9 cellular contexts compared by ENCODE assay signal in the genomic region with DNA sequence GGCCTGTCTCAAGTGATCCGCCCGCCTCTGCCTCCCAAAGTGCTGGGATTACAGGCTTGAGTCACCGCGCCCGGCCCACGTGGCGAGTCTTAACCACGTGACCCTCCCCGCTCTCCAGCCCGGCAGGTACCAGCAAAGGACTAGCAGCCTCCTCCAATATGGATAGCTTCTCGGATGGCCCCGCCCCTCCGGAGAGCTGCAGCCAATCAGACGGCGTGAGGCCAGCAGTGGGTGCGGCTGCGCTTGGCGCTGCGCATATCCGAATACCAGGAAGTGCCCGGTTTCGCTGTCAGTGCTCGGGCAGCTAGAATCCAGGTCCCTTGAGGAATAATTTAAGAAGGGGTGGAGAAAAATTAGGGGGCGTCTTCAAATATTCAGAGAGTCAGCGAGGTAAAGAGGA. TPM values are rescaled to one million over a fixed set of nuclear protein-coding genes. Genes with fewer than 3 reads are reported as not detected.
A peak's percentile ranks its signal among the peaks of the same experiment; 100 is the strongest.
DNase-seq lines count a peak whose midpoint lies in the region; ATAC-seq and TF ChIP-seq lines count a peak whose summit lies in the region.
"Had no signal": no experiment of that assay in that cellular context is flagged by ENCODE, and none has a peak within 500 bp of the region (broad histone marks: within the 10 kb centered on the region; RNA-seq: fewer than 3 reads in every experiment).

No MANE protein-coding gene starts in this region.

- H3K4me3 Mint-ChIP-seq in type B pancreatic cell = peak overlapping the region; percentile 96

- H3K9me3 ChIP-seq in heart right ventricle = no peaks in the 10 kb centered on the region
- no peaks in the 10 kb centered on the region for H3K9me3 ChIP-seq in prostate gland

- H3K27ac ChIP-seq in heart right ventricle (peak overlapping the region in 8 of 10 donors; percentile 11 to 88 (median 57)), prostate gland (peak overlapping the region; percentile 15 to 61)
- H3K27ac ChIP-seq: C4-2B had no signal

- no peaks in the 10 kb centered on the region for H3K36me3 ChIP-seq in heart right ventricle
- no peaks in the 10 kb centered on the region for H3K36me3 ChIP-seq in prostate gland

- no peaks in the 10 kb centered on the region for H3K27me3 Mint-ChIP-seq in type B pancreatic cell

- H3K27ac Mint-ChIP-seq in type B pancreatic cell = peak overlapping the region; percentile 96

- TF ChIP-seq POLR2A in prostate gland (IDR thresholded peaks at IDR 0.05) = peak; percentile 44

- H3K4me1 ChIP-seq in heart right ventricle (peaks cover 0 to 33% (median 7%) of the 10 kb centered on the region in 9 donors), prostate gland (replicated peaks) (no peaks in the 10 kb centered on the region)

- intact Hi-C loops in heart right ventricle (cut with DNase I) (loop anchor here in 3 of 10 donors (10.0 kb wide), 2 partner anchors 68 to 268 kb away; a partner anchor contains a TSS), prostate gland (cut with DNase I) (no loop called here)

- 2% methylated on average over 25 of the region's 25 CpGs for WGBS in heart right ventricle, 2 donors
- 7% methylated on average over 25 of the region's 25 CpGs for WGBS in prostate gland

- H3K9me3 Mint-ChIP-seq in type B pancreatic cell = peaks cover 5% of the 10 kb centered on the region

- peak; percentile 83 for ATAC-seq in HG03196 (IDR thresholded peaks at IDR 0.05; ENCODE audit: unreplicated experiment)
- ATAC-seq in heart right ventricle = peak; percentile 98 to 100 (median 99)

- DNase-seq in NCI-H187 (lab: John Stamatoyannopoulos, UW) = peak; percentile 3 to 38
- DNase-seq in NCI-H187 treated with DMSO at 0.1 percent for 48 hours (lab: John Stamatoyannopoulos, UW) = no peak
- peak; percentile 23 for DNase-seq in SK-MEL-5 (ENCODE audit: low read depth, low spot score)
- DNase-seq in activated naive CD8-positive, alpha-beta T cell treated with anti-CD3 and anti-CD28 coated beads, Interleukin-2, amount 50 U/mL, for 16 hours (ENCODE audit: low read depth, low spot score) = peak; percentile 80
- DNase-seq in heart right ventricle = peak; percentile 94
- DNase-seq in prostate gland (ENCODE audit: low spot score) = peak; percentile 94
- peak; percentile 86 for DNase-seq in type B pancreatic cell (ENCODE audit: extremely low spot score, unreplicated experiment)

- peaks cover 7% of the 10 kb centered on the region for H3K36me3 Mint-ChIP-seq in type B pancreatic cell

- H3K4me3 ChIP-seq in heart right ventricle = peak overlapping the region; percentile 25 to 61 (median 53)
- H3K4me3 ChIP-seq in prostate gland = peak overlapping the region; percentile 27

- in situ Hi-C loops in SK-MEL-5 (cut with HindIII; ENCODE audit: low pct_unique_long_range_greater_than_20kb, low sequenced_read_pairs) = no loop called here

- peaks cover 6% of the 10 kb centered on the region for H3K4me1 Mint-ChIP-seq in type B pancreatic cell (ENCODE audit: unreplicated experiment)

- H3K27me3 ChIP-seq in heart right ventricle (no peaks in the 10 kb centered on the region), prostate gland (replicated peaks; ENCODE audit: insufficient read depth) (no peaks in the 10 kb centered on the region)

- TF ChIP-seq CTCF in heart right ventricle (IDR thresholded peaks at IDR 0.05) (no peak), prostate gland (IDR thresholded peaks at IDR 0.05) (no peak), type B pancreatic cell (conservative IDR thresholded peaks at IDR 0.05) (no peak)

RNA-seq across cellular contexts. Expression of a gene that starts 14.7 kb away (rescaled TPM):
- total RNA-seq in SK-MEL-5 (2014; rRNA removed; shearing (Covaris generic)) = 26.8 TPM in 2 replicates
- 42.1 and 50.5 TPM in 2 replicates for polyA plus RNA-seq in SK-MEL-5 (2015; cell fraction: cytosol; rRNA removed)
- 104 and 118 TPM in 2 replicates for polyA plus RNA-seq in SK-MEL-5 (2015; cell fraction: nucleus; rRNA removed)
- total RNA-seq in heart right ventricle (10 to 100 TPM; 16.3 to 30.0 (median 18.7) TPM), prostate gland (10 to 100 TPM; 35.1 to 91.2 TPM), type B pancreatic cell (ENCODE audit: low replicate concordance) (39.5 and 47.6 TPM in 2 replicates)
- 10 to 100 TPM; 15.5 to 20.6 TPM for polyA plus RNA-seq in heart right ventricle
